Comparison of ENCODE assay signal across 8 cellular contexts in genomic region chr2:74690571-74690970, GRCh38. TPM values are rescaled to one million over a fixed set of nuclear protein-coding genes. Genes with fewer than 3 reads are reported as not detected.
A peak's percentile ranks its signal among the peaks of the same experiment; 100 is the strongest.
DNase-seq lines count a peak whose midpoint lies in the region; ATAC-seq and TF ChIP-seq lines count a peak whose summit lies in the region.

No MANE protein-coding gene starts in this region.

- H3K36me3 ChIP-seq in Loucy (ENCODE audit: insufficient read depth, low read length) = no peaks in the 10 kb centered on the region

- no peaks in the 10 kb centered on the region for H4K20me1 ChIP-seq in Loucy (ENCODE audit: insufficient read depth, low read length, poor library complexity, severe bottlenecking)

- H3K4me2 ChIP-seq in Loucy (ENCODE audit: low read depth, low read length, poor library complexity, severe bottlenecking) = no peak overlapping the region

- no peak overlapping the region for H2AFZ ChIP-seq in Loucy (ENCODE audit: low read length)

- TF ChIP-seq CTCF in Loucy (conservative IDR thresholded peaks at IDR 0.05; ENCODE audit: low read length) = peak; percentile 93

- no peak overlapping the region for H3K4me3 Mint-ChIP-seq in stimulated activated effector memory CD8-positive, alpha-beta T cell treated with anti-CD3 and anti-CD28 coated beads, Interleukin-12 subunit alpha, Interleukin-12 subunit beta, amount 100 ng/mL, for 72 hours

- H3K9me3 Mint-ChIP-seq in stimulated activated effector memory CD8-positive, alpha-beta T cell treated with anti-CD3 and anti-CD28 coated beads, Interleukin-12 subunit alpha, Interleukin-12 subunit beta, amount 100 ng/mL, for 72 hours = no peaks in the 10 kb centered on the region

- no peaks in the 10 kb centered on the region for H3K4me1 Mint-ChIP-seq in stimulated activated effector memory CD8-positive, alpha-beta T cell treated with anti-CD3 and anti-CD28 coated beads, Interleukin-12 subunit alpha, Interleukin-12 subunit beta, amount 100 ng/mL, for 72 hours

- H3K9ac ChIP-seq in Loucy (ENCODE audit: low read depth, low read length, poor library complexity, severe bottlenecking) = no peak overlapping the region

- H3K4me3 ChIP-seq in Loucy (ENCODE audit: low read length, poor library complexity, severe bottlenecking) = no peak overlapping the region

- H3K79me2 ChIP-seq in Loucy (ENCODE audit: insufficient read depth, low read length) = no peaks in the 10 kb centered on the region

- H3K4me1 ChIP-seq in Loucy (ENCODE audit: insufficient read depth, low read length, poor library complexity, severe bottlenecking) = no peaks in the 10 kb centered on the region

- DNase-seq in activated T-cell treated with anti-CD3 and anti-CD28 coated beads for 24 hours (ENCODE audit: low read depth) (peak; percentile 4), RPMI7951 (ENCODE audit: low read depth) (peak; percentile 68), epidermal melanocyte (ENCODE audit: insufficient read length, low spot score) (peak; percentile 88), midbrain (lab: John Stamatoyannopoulos, UW) (peak; percentile 37)
- DNase-seq in activated T-cell treated with anti-CD3 and anti-CD28 coated beads, Interleukin-2, amount 50 U/mL, for 48 hours = no peak
- no peak for DNase-seq in stimulated activated effector memory CD8-positive, alpha-beta T cell treated with anti-CD3 and anti-CD28 coated beads, Interleukin-12 subunit alpha, Interleukin-12 subunit beta, amount 100 ng/mL, for 72 hours (ENCODE audit: low spot score in 2 of 2)

- H3K27me3 ChIP-seq in Loucy (ENCODE audit: insufficient read depth, low read length, poor library complexity, severe bottlenecking) = no peaks in the 10 kb centered on the region

- no peaks in the 10 kb centered on the region for H3F3A ChIP-seq in Loucy (ENCODE audit: low read depth)

- no peaks in the 10 kb centered on the region for H3K36me3 Mint-ChIP-seq in stimulated activated effector memory CD8-positive, alpha-beta T cell treated with anti-CD3 and anti-CD28 coated beads, Interleukin-12 subunit alpha, Interleukin-12 subunit beta, amount 100 ng/mL, for 72 hours

- peak; percentile 70 for ATAC-seq in GM21447 (IDR thresholded peaks at IDR 0.05; ENCODE audit: unreplicated experiment)
- no peak for ATAC-seq in stimulated activated effector memory CD8-positive, alpha-beta T cell treated with anti-CD3 and anti-CD28 coated beads, Interleukin-12 subunit alpha, Interleukin-12 subunit beta, amount 100 ng/mL, for 72 hours

- no peaks in the 10 kb centered on the region for H3K9me3 ChIP-seq in Loucy (ENCODE audit: insufficient read depth, low read depth, low read length)

- H3K27ac Mint-ChIP-seq in stimulated activated effector memory CD8-positive, alpha-beta T cell treated with anti-CD3 and anti-CD28 coated beads, Interleukin-12 subunit alpha, Interleukin-12 subunit beta, amount 100 ng/mL, for 72 hours = no peak overlapping the region

- H3K9me2 ChIP-seq in Loucy (replicated peaks; ENCODE audit: low read depth, low read length) = no peaks in the 10 kb centered on the region

RNA-seq across cellular contexts. Expression of gene SEMA4F, which starts 36.5 kb away (rescaled TPM):
- total RNA-seq in RPMI7951 (2014; rRNA removed; shearing (Covaris generic)) = 6.4 and 7.1 TPM in 2 replicates

RNA-seq across cellular contexts. Expression of gene M1AP, which starts 42.4 kb away (rescaled TPM):
- 0.36 TPM in 1 of 2 replicates, not detected in the other for total RNA-seq in RPMI7951 (2014; rRNA removed; shearing (Covaris generic))

Comparison
In these comparisons a context has a peak if more than half of its experiments do, and no peak if none do; other contexts are left out.
1. DNase-seq: peak in activated T-cell treated with anti-CD3 and anti-CD28 coated beads for 24 hours (single experiment), RPMI7951 (single experiment), epidermal melanocyte (single experiment) and midbrain (single experiment); none in activated T-cell treated with anti-CD3 and anti-CD28 coated beads, Interleukin-2, amount 50 U/mL, for 48 hours (0 of 2) and stimulated activated effector memory CD8-positive, alpha-beta T cell treated with anti-CD3 and anti-CD28 coated beads, Interleukin-12 subunit alpha, Interleukin-12 subunit beta, amount 100 ng/mL, for 72 hours (0 of 2).